In genomic region chr10:97736902-97737769, GRCh38 we compare ENCODE assay signal across 8 cellular contexts. TPM values are rescaled to one million over a fixed set of nuclear protein-coding genes. Genes with fewer than 3 reads are reported as not detected.
DNase-seq lines count a peak whose midpoint lies in the region; ATAC-seq and TF ChIP-seq lines count a peak whose summit lies in the region.

TSS of gene ZFYVE27 (plus strand) at chr10:97737128. CDS start at chr10:97738478, 1,350 bp downstream.

- peak; percentile 16 for TF ChIP-seq CTCF in left ventricle myocardium inferior (IDR thresholded peaks at IDR 0.05; ENCODE audit: borderline replicate concordance)
- peak in 1 of 4 experiments; percentile 29 for TF ChIP-seq CTCF in prostate gland (IDR thresholded peaks at IDR 0.05)

- H3K4me1 ChIP-seq in left ventricle myocardium inferior (peaks cover 21% of the 10 kb centered on the region), prostate gland (replicated peaks) (no peaks in the 10 kb centered on the region)

- no peaks in the 10 kb centered on the region for H3K9me3 ChIP-seq in left ventricle myocardium inferior (replicated peaks)
- H3K9me3 ChIP-seq in prostate gland, result no peaks in the 10 kb centered on the region

- peak within 1 kb of the TSS; percentile 79 for H3K27ac ChIP-seq in angular gyrus (ENCODE audit: low read depth, low read length)
- H3K27ac ChIP-seq in left ventricle myocardium inferior (replicated peaks), result peak within 1 kb of the TSS; percentile 88
- H3K27ac ChIP-seq in prostate gland, result peak within 1 kb of the TSS; percentile 74 to 83

- peak within 1 kb of the TSS; percentile 92 for H3K4me3 ChIP-seq in left ventricle myocardium inferior
- peak within 1 kb of the TSS; percentile 81 to 82 for H3K4me3 ChIP-seq in prostate gland

- ATAC-seq in GM18499 (IDR thresholded peaks at IDR 0.05; ENCODE audit: insufficient read depth, unreplicated experiment), result peak; percentile 51
- peak; percentile 76 for ATAC-seq in HG02884 (IDR thresholded peaks at IDR 0.05; ENCODE audit: unreplicated experiment)

- intact Hi-C loops in left ventricle myocardium inferior (cut with micrococcal nuclease) (loop anchor here (10.0 kb wide), 1 partner anchor 52 kb away; the partner anchor contains the start of gene AVPI1), prostate gland (cut with DNase I) (no loop called here)

- WGBS in prostate gland, result under 1% methylated on average over 61 of the region's 72 CpGs

- H3K27me3 ChIP-seq in left ventricle myocardium inferior (ENCODE audit: low read depth), result no peaks in the 10 kb centered on the region
- no peaks in the 10 kb centered on the region for H3K27me3 ChIP-seq in prostate gland (replicated peaks; ENCODE audit: insufficient read depth)

- DNase-seq in NCI-H146 treated with DMSO at 0.1 percent for 48 hours (lab: John Stamatoyannopoulos, UW; ENCODE audit: unreplicated experiment) (peak; percentile 81), T-helper 2 cell (peak; percentile 88 to 94 (median 93)), left ventricle myocardium inferior (peak; percentile 97), prostate gland (ENCODE audit: low spot score) (peak; percentile 94), ureter (ENCODE audit: low spot score) (peak; percentile 98)

- TF ChIP-seq POLR2A in prostate gland (IDR thresholded peaks at IDR 0.05), result peak; percentile 92

- peaks cover 10% of the 10 kb centered on the region for H3K36me3 ChIP-seq in left ventricle myocardium inferior
- no peaks in the 10 kb centered on the region for H3K36me3 ChIP-seq in prostate gland

RNA-seq across cellular contexts. Expression of gene ZFYVE27, which starts in this region (rescaled TPM):
- total RNA-seq in left ventricle myocardium inferior (13.2 TPM), prostate gland (10 to 100 TPM; 15.3 to 41.4 TPM), ureter (33.8 TPM)

Comparison
In these comparisons a context has a peak if more than half of its experiments do, and no peak if none do; other contexts are left out.
1. Peak in every context shown above with its lines: DNase-seq, ATAC-seq, H3K4me3 ChIP-seq and H3K27ac ChIP-seq.